1 cellular context compared by ENCODE assay signal in the genomic region with DNA sequence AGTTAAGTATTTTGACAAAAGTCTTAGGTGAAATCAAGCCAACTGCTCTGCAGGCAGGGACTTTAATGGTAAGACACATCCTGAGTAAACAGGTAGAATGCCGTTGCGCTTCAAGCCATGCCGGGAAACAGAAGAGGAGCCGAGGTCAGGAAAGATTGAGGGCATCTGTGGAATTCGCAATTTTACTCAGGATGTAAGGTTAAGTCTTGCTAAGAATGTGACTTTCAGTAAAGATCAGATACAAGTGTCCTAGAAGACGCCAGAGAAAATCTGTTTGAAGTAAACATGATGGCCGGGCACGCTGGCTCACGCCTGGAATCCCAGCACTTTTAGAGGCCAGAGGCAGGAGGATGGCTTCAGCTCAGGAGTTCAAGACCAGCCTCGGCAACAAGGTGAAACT.
TF ChIP-seq lines count a peak whose summit lies in the region.

No MANE protein-coding gene starts in this region.

TF ChIP-seq in GM23338, 12 proteins besides CTCF, POLR2A, EP300 and RAD21 (continued from another document):
- TF ChIP-seq, protein P1, sequence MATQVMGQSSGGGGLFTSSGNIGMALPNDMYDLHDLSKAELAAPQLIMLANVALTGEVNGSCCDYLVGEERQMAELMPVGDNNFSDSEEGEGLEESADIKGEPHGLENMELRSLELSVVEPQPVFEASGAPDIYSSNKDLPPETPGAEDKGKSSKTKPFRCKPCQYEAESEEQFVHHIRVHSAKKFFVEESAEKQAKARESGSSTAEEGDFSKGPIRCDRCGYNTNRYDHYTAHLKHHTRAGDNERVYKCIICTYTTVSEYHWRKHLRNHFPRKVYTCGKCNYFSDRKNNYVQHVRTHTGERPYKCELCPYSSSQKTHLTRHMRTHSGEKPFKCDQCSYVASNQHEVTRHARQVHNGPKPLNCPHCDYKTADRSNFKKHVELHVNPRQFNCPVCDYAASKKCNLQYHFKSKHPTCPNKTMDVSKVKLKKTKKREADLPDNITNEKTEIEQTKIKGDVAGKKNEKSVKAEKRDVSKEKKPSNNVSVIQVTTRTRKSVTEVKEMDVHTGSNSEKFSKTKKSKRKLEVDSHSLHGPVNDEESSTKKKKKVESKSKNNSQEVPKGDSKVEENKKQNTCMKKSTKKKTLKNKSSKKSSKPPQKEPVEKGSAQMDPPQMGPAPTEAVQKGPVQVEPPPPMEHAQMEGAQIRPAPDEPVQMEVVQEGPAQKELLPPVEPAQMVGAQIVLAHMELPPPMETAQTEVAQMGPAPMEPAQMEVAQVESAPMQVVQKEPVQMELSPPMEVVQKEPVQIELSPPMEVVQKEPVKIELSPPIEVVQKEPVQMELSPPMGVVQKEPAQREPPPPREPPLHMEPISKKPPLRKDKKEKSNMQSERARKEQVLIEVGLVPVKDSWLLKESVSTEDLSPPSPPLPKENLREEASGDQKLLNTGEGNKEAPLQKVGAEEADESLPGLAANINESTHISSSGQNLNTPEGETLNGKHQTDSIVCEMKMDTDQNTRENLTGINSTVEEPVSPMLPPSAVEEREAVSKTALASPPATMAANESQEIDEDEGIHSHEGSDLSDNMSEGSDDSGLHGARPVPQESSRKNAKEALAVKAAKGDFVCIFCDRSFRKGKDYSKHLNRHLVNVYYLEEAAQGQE (IDR thresholded peaks at IDR 0.05; ENCODE audit: unreplicated experiment), result no peak
- TF ChIP-seq JUNB (IDR thresholded peaks at IDR 0.05; ENCODE audit: unreplicated experiment), result no peak
- no peak for TF ChIP-seq EZH2phosphoT487 (IDR thresholded peaks at IDR 0.05; ENCODE audit: unreplicated experiment)
- TF ChIP-seq, protein P2, sequence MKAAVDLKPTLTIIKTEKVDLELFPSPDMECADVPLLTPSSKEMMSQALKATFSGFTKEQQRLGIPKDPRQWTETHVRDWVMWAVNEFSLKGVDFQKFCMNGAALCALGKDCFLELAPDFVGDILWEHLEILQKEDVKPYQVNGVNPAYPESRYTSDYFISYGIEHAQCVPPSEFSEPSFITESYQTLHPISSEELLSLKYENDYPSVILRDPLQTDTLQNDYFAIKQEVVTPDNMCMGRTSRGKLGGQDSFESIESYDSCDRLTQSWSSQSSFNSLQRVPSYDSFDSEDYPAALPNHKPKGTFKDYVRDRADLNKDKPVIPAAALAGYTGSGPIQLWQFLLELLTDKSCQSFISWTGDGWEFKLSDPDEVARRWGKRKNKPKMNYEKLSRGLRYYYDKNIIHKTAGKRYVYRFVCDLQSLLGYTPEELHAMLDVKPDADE (IDR thresholded peaks at IDR 0.05), result no peak
- TF ChIP-seq STAT1 (IDR thresholded peaks at IDR 0.05; ENCODE audit: unreplicated experiment), result no peak
TF ChIP-seq in GM23338: peak in this region for 0.
